1 cellular context compared by ENCODE assay signal in the genomic region with DNA sequence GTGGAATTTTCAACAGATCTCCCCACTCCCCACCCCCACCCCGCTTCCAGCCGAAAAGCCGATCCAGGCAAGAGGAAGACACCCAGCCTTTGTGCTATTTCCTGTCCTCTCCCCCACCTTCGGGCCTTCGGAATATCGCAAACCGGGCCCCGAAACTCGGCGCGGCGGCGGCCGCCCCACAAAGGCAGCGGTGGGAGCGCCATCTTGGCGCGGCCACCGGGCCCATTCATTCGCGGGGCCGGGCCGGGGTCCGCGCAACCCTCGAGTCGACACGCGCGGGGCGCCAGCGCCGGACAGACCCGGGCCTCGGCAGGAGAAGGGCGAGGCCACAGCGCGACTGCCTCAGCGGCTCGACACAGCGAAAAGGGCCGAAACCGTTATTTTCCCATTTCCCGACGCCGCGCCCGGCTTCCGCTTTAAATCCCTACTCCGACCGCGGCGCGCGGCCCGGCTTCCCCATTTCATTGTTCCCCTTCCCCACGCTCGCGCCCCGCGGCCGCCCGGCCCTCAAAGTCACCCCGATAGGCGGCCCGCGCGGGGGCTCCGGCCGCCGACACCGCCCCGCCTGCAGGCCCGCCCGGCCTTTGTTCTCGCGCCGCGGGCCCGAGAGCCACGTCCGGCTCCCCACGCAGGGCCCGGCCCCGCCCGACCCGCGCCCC.
TF ChIP-seq lines count a peak whose summit lies in the region.

No MANE protein-coding gene starts in this region.

TF ChIP-seq in K562, 482 proteins besides CTCF, POLR2A, EP300 and RAD21 (continued from another document and continues in another):
- TF ChIP-seq, protein P1, sequence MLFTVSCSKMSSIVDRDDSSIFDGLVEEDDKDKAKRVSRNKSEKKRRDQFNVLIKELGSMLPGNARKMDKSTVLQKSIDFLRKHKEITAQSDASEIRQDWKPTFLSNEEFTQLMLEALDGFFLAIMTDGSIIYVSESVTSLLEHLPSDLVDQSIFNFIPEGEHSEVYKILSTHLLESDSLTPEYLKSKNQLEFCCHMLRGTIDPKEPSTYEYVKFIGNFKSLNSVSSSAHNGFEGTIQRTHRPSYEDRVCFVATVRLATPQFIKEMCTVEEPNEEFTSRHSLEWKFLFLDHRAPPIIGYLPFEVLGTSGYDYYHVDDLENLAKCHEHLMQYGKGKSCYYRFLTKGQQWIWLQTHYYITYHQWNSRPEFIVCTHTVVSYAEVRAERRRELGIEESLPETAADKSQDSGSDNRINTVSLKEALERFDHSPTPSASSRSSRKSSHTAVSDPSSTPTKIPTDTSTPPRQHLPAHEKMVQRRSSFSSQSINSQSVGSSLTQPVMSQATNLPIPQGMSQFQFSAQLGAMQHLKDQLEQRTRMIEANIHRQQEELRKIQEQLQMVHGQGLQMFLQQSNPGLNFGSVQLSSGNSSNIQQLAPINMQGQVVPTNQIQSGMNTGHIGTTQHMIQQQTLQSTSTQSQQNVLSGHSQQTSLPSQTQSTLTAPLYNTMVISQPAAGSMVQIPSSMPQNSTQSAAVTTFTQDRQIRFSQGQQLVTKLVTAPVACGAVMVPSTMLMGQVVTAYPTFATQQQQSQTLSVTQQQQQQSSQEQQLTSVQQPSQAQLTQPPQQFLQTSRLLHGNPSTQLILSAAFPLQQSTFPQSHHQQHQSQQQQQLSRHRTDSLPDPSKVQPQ (CRISPR knock-in tag; IDR thresholded peaks at IDR 0.05; ENCODE audit: borderline replicate concordance): no peak
- no peak for TF ChIP-seq SP1 (CRISPR knock-in tag; IDR thresholded peaks at IDR 0.05)
- TF ChIP-seq, protein P2, sequence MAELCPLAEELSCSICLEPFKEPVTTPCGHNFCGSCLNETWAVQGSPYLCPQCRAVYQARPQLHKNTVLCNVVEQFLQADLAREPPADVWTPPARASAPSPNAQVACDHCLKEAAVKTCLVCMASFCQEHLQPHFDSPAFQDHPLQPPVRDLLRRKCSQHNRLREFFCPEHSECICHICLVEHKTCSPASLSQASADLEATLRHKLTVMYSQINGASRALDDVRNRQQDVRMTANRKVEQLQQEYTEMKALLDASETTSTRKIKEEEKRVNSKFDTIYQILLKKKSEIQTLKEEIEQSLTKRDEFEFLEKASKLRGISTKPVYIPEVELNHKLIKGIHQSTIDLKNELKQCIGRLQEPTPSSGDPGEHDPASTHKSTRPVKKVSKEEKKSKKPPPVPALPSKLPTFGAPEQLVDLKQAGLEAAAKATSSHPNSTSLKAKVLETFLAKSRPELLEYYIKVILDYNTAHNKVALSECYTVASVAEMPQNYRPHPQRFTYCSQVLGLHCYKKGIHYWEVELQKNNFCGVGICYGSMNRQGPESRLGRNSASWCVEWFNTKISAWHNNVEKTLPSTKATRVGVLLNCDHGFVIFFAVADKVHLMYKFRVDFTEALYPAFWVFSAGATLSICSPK (IDR thresholded peaks at IDR 0.05; ENCODE audit: borderline replicate concordance): no peak
- no peak for TF ChIP-seq MAFK (IDR thresholded peaks at IDR 0.05; ENCODE audit: low read length)
- TF ChIP-seq PML (IDR thresholded peaks at IDR 0.05; ENCODE audit: low read length): peak; percentile 33; the same call in 1 of the 2 replicates
- peak; percentile 72 to 97 (median 90) for TF ChIP-seq YY1 (IDR thresholded peaks at IDR 0.05; ENCODE audit: borderline replicate concordance in 1 of 3, control insufficient read depth in 1 of 3, extremely low read depth in 1 of 3, insufficient read depth in 3 of 3, insufficient read length in 1 of 3, insufficient replicate concordance in 2 of 3, low read depth in 1 of 3, low read length in 2 of 3)
- TF ChIP-seq, protein P3, sequence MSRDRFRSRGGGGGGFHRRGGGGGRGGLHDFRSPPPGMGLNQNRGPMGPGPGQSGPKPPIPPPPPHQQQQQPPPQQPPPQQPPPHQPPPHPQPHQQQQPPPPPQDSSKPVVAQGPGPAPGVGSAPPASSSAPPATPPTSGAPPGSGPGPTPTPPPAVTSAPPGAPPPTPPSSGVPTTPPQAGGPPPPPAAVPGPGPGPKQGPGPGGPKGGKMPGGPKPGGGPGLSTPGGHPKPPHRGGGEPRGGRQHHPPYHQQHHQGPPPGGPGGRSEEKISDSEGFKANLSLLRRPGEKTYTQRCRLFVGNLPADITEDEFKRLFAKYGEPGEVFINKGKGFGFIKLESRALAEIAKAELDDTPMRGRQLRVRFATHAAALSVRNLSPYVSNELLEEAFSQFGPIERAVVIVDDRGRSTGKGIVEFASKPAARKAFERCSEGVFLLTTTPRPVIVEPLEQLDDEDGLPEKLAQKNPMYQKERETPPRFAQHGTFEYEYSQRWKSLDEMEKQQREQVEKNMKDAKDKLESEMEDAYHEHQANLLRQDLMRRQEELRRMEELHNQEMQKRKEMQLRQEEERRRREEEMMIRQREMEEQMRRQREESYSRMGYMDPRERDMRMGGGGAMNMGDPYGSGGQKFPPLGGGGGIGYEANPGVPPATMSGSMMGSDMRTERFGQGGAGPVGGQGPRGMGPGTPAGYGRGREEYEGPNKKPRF (IDR thresholded peaks at IDR 0.05; ENCODE audit: low read depth, low read length): no peak
- no peak for TF ChIP-seq ZFP1 (CRISPR knock-in tag; IDR thresholded peaks at IDR 0.05)
- no peak for TF ChIP-seq FOXA3 (CRISPR knock-in tag; conservative IDR thresholded peaks at IDR 0.05 in 1 of 2, IDR thresholded peaks at IDR 0.05 in 1 of 2)
- TF ChIP-seq, protein P4, sequence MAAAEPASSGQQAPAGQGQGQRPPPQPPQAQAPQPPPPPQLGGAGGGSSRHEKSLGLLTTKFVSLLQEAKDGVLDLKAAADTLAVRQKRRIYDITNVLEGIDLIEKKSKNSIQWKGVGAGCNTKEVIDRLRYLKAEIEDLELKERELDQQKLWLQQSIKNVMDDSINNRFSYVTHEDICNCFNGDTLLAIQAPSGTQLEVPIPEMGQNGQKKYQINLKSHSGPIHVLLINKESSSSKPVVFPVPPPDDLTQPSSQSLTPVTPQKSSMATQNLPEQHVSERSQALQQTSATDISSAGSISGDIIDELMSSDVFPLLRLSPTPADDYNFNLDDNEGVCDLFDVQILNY (CRISPR knock-in tag; IDR thresholded peaks at IDR 0.05): peak; percentile 72; the same call in 1 of the 2 replicates
- TF ChIP-seq, protein P5, sequence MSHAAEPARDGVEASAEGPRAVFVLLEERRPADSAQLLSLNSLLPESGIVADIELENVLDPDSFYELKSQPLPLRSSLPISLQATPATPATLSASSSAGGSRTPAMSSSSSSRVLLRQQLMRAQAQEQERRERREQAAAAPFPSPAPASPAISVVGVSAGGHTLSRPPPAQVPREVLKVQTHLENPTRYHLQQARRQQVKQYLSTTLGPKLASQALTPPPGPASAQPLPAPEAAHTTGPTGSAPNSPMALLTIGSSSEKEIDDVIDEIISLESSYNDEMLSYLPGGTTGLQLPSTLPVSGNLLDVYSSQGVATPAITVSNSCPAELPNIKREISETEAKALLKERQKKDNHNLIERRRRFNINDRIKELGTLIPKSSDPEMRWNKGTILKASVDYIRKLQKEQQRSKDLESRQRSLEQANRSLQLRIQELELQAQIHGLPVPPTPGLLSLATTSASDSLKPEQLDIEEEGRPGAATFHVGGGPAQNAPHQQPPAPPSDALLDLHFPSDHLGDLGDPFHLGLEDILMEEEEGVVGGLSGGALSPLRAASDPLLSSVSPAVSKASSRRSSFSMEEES (CRISPR knock-in tag; IDR thresholded peaks at IDR 0.05): no peak
- TF ChIP-seq ZZZ3 (IDR thresholded peaks at IDR 0.05): no peak
- TF ChIP-seq, protein P6, sequence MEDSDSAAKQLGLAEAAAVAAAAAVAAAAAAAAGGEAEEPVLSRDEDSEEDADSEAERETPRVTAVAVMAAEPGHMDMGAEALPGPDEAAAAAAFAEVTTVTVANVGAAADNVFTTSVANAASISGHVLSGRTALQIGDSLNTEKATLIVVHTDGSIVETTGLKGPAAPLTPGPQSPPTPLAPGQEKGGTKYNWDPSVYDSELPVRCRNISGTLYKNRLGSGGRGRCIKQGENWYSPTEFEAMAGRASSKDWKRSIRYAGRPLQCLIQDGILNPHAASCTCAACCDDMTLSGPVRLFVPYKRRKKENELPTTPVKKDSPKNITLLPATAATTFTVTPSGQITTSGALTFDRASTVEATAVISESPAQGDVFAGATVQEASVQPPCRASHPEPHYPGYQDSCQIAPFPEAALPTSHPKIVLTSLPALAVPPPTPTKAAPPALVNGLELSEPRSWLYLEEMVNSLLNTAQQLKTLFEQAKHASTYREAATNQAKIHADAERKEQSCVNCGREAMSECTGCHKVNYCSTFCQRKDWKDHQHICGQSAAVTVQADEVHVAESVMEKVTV (CRISPR knock-in tag; IDR thresholded peaks at IDR 0.05): 0 out of 2 replicates have a peak, but pooled peaks have one; percentile 29
- no peak for TF ChIP-seq TARDBP (IDR thresholded peaks at IDR 0.05)
- TF ChIP-seq ZBED1 (IDR thresholded peaks at IDR 0.05): no peak
- TF ChIP-seq, protein P7, sequence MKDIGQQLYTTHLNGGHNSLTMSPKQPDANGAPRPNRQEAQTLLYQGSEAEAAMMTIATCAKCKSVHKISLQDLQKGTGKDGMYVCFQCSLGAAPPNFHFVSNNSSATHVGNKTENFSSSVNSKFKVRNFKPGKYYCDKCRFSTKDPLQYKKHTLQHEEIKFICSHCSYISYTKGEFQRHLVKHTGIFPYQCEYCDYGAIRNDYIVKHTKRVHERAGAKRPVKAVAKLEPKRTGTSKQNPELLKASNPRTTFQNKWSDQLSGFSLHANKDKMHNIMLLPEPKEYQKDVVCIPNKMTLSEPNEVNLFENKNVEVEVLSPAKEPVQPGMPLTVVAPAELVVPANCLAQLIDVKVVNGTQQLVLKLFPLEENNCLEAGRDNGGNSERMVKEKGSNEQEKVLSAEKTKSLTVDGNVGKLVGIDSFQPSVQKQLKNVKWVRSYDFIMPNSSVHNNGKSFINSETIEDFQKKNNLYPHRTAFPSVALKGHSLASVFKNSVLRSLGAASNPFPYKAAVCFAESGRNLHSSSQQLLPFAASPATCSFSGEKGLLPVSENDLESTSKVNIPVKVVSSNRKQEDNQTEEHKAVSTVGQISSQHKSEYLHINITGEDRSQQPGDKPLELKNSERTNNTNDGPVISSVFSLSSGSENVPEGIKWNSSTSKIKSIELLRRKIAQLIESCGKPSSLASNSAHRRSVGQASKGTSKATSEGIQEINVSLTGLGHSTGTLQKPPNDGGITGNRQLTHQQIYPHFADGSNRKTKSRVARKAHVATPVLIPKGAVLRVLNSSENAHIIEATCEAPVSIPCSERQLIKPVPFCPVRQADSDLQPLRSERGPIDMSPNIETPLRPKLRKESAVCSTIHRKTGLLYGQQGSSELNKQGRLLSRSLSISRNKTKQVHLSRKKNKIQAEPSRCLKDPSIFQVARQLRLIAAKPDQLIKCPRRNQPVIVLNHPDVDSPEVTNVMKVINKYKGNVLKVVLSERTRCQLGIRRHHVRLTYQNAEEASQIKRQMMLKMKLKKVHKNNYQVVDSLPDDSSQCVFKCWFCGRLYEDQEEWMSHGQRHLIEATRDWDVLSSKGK (CRISPR knock-in tag; IDR thresholded peaks at IDR 0.05): no peak
- TF ChIP-seq, protein P8, sequence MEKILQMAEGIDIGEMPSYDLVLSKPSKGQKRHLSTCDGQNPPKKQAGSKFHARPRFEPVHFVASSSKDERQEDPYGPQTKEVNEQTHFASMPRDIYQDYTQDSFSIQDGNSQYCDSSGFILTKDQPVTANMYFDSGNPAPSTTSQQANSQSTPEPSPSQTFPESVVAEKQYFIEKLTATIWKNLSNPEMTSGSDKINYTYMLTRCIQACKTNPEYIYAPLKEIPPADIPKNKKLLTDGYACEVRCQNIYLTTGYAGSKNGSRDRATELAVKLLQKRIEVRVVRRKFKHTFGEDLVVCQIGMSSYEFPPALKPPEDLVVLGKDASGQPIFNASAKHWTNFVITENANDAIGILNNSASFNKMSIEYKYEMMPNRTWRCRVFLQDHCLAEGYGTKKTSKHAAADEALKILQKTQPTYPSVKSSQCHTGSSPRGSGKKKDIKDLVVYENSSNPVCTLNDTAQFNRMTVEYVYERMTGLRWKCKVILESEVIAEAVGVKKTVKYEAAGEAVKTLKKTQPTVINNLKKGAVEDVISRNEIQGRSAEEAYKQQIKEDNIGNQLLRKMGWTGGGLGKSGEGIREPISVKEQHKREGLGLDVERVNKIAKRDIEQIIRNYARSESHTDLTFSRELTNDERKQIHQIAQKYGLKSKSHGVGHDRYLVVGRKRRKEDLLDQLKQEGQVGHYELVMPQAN (IDR thresholded peaks at IDR 0.05; ENCODE audit: borderline replicate concordance): no peak
- peak; percentile 97 for TF ChIP-seq SAP30 (IDR thresholded peaks at IDR 0.05; ENCODE audit: borderline replicate concordance, insufficient read depth, low read depth, low read length, poor library complexity, severe bottlenecking)
- no peak for TF ChIP-seq TOE1 (IDR thresholded peaks at IDR 0.05; ENCODE audit: borderline replicate concordance)
- TF ChIP-seq TOE1 (CRISPR knock-in tag; IDR thresholded peaks at IDR 0.05; ENCODE audit: borderline replicate concordance, low read depth): no peak
- no peak; the same call in 1 of the 2 replicates for TF ChIP-seq STAT5A (IDR thresholded peaks at IDR 0.05; ENCODE audit: borderline replicate concordance, low read length)
- no peak for TF ChIP-seq ZNF589 (CRISPR knock-in tag; IDR thresholded peaks at IDR 0.05; ENCODE audit: low read depth)
- TF ChIP-seq, protein P9, sequence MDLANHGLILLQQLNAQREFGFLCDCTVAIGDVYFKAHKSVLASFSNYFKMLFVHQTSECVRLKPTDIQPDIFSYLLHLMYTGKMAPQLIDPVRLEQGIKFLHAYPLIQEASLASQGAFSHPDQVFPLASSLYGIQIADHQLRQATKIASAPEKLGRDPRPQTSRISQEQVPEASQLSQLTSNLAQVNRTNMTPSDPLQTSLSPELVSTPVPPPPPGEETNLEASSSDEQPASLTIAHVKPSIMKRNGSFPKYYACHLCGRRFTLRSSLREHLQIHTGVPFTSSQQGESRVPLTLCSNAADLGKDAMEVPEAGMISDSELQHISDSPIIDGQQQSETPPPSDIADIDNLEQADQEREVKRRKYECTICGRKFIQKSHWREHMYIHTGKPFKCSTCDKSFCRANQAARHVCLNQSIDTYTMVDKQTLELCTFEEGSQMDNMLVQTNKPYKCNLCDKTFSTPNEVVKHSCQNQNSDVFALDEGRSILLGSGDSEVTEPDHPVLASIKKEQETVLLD (IDR thresholded peaks at IDR 0.05): no peak
- peak; percentile 74 for TF ChIP-seq RBBP5 (IDR thresholded peaks at IDR 0.05; ENCODE audit: borderline replicate concordance, insufficient read depth, low read length, poor library complexity, severe bottlenecking)
- no peak for TF ChIP-seq MAFF (IDR thresholded peaks at IDR 0.05; ENCODE audit: low read length)
- TF ChIP-seq ELF1 (tag; IDR thresholded peaks at IDR 0.05): peak; percentile 58
- TF ChIP-seq POLR2B (IDR thresholded peaks at IDR 0.05; ENCODE audit: low read depth, partially characterized antibody): no peak
- TF ChIP-seq SMC3 (conservative IDR thresholded peaks at IDR 0.05; ENCODE audit: insufficient read depth, low read depth, low read length): no peak
- TF ChIP-seq FOXM1 (IDR thresholded peaks at IDR 0.05; ENCODE audit: low read depth): no peak
- no peak for TF ChIP-seq FOXM1 (CRISPR knock-in tag; IDR thresholded peaks at IDR 0.05; ENCODE audit: low read depth)
- 0 out of 2 replicates have a peak, but pooled peaks have one; percentile 34 for TF ChIP-seq GATAD2A (IDR thresholded peaks at IDR 0.05)
- TF ChIP-seq ZNF75A (CRISPR knock-in tag; IDR thresholded peaks at IDR 0.05): no peak
- no peak for TF ChIP-seq HDAC2 (IDR thresholded peaks at IDR 0.05)
- TF ChIP-seq NRF1 (conservative IDR thresholded peaks at IDR 0.05 in 1 of 2, IDR thresholded peaks at IDR 0.05 in 1 of 2): peak in 1 of 2 experiments; percentile 23; a peak in 2 of 4 replicates
- TF ChIP-seq NEUROD1 (IDR thresholded peaks at IDR 0.05; ENCODE audit: borderline replicate concordance, low read depth, low read length, partially characterized antibody): no peak
- no peak for TF ChIP-seq ZNF23 (CRISPR knock-in tag; IDR thresholded peaks at IDR 0.05)
- no peak for TF ChIP-seq OTX1 (CRISPR knock-in tag; IDR thresholded peaks at IDR 0.05)
- TF ChIP-seq, protein P10, sequence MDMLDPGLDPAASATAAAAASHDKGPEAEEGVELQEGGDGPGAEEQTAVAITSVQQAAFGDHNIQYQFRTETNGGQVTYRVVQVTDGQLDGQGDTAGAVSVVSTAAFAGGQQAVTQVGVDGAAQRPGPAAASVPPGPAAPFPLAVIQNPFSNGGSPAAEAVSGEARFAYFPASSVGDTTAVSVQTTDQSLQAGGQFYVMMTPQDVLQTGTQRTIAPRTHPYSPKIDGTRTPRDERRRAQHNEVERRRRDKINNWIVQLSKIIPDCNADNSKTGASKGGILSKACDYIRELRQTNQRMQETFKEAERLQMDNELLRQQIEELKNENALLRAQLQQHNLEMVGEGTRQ (CRISPR knock-in tag; IDR thresholded peaks at IDR 0.05): no peak
